11 cellular contexts compared by ENCODE assay signal in the genomic region with DNA sequence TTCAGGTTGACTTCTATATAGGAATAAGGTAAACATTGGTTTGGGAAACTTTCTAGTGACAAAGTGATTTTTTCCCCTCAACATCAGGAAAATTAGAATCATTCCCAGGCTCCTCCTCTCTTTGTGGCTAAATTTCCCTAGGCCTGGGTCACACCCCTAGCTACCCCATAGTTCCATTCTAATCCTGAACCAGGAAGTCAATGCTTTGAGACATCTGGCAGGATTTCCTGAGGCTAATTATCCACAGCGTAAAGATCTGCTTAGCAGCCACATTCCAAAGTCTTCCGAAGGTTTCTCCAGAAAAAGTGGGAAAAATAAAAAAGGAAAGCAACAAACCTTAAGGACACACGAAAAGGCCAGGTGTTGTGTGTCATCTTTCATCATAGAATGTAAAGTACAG.
DNase-seq lines count a peak whose midpoint lies in the region; ATAC-seq lines count a peak whose summit lies in the region.
"Had no signal": no experiment of that assay in that cellular context is flagged by ENCODE, and none has a peak within 500 bp of the region (broad histone marks: within the 10 kb centered on the region; RNA-seq: fewer than 3 reads in every experiment).

No MANE protein-coding gene starts in this region.

- peak overlapping the region in 3 of 5 donors; percentile 26 to 40 (median 28) for H3K9ac ChIP-seq in subcutaneous abdominal adipose tissue (ENCODE audit: low read length in 5 of 5)

- peak; percentile 43 for DNase-seq in DMS 273 (lab: John Stamatoyannopoulos, UW; ENCODE audit: unreplicated experiment)
- no peak for DNase-seq in DMS 273 treated with DMSO at 0.1 percent for 48 hours (lab: John Stamatoyannopoulos, UW)
- DNase-seq in NCI-H446 treated with DMSO at 0.1 percent for 48 hours (lab: John Stamatoyannopoulos, UW), result no peak
- DNase-seq: activated T-cell treated with anti-CD3 and anti-CD28 coated beads, Interleukin-2, amount 50 U/mL, for 48 hours; posterior cingulate gyrus had no signal

- H3K36me3 Mint-ChIP-seq in activated naive CD8-positive, alpha-beta T cell, result peaks cover 2% of the 10 kb centered on the region

- peaks cover 18% of the 10 kb centered on the region for H3K4me1 Mint-ChIP-seq in activated naive CD8-positive, alpha-beta T cell (ENCODE audit: low read depth)

- peak overlapping the region in 1 of 5 donors; percentile 14 for H3K4me3 ChIP-seq in subcutaneous abdominal adipose tissue (ENCODE audit: low read depth in 1 of 5, low read length in 5 of 5)

- ATAC-seq in HG03159 (IDR thresholded peaks at IDR 0.05; ENCODE audit: unreplicated experiment) (no peak), HG03565 (IDR thresholded peaks at IDR 0.05; ENCODE audit: unreplicated experiment) (no peak)

- H3K4me3 Mint-ChIP-seq in activated naive CD8-positive, alpha-beta T cell, result no peak overlapping the region

- H3K9me3 ChIP-seq in subcutaneous abdominal adipose tissue (ENCODE audit: control insufficient read depth in 5 of 5, low read length in 5 of 5), result no peaks in the 10 kb centered on the region

- H3K27ac Mint-ChIP-seq in activated naive CD8-positive, alpha-beta T cell, result peak overlapping the region; percentile 76

- no peaks in the 10 kb centered on the region for H3K36me3 ChIP-seq in subcutaneous abdominal adipose tissue (ENCODE audit: control insufficient read depth in 5 of 5, insufficient read depth in 5 of 5, low read length in 5 of 5)

- H3K27me3 Mint-ChIP-seq in activated naive CD8-positive, alpha-beta T cell, result no peaks in the 10 kb centered on the region

- H3K27ac ChIP-seq in layer of hippocampus (ENCODE audit: low read depth, low read length), result peak overlapping the region; percentile 65
- H3K27ac ChIP-seq in subcutaneous abdominal adipose tissue (ENCODE audit: low read depth, low read length), result peak overlapping the region; percentile 82
- H3K27ac ChIP-seq: 22Rv1 had no signal

- no peaks in the 10 kb centered on the region for H3K9me3 Mint-ChIP-seq in activated naive CD8-positive, alpha-beta T cell (ENCODE audit: low read depth)

- H3K4me1 ChIP-seq in subcutaneous abdominal adipose tissue (ENCODE audit: control insufficient read depth in 5 of 5, insufficient read depth in 5 of 5, low read length in 5 of 5), result peaks cover 11 to 48% (median 39%) of the 10 kb centered on the region in 5 donors

- H3K27me3 ChIP-seq in layer of hippocampus (ENCODE audit: control insufficient read depth, insufficient read depth, low read length) (no peaks in the 10 kb centered on the region), subcutaneous abdominal adipose tissue (ENCODE audit: control insufficient read depth in 5 of 5, insufficient read depth in 4 of 5, low read length in 5 of 5) (no peaks in the 10 kb centered on the region)
